Comparison of ENCODE assay signal across 13 cellular contexts in the genomic region with DNA sequence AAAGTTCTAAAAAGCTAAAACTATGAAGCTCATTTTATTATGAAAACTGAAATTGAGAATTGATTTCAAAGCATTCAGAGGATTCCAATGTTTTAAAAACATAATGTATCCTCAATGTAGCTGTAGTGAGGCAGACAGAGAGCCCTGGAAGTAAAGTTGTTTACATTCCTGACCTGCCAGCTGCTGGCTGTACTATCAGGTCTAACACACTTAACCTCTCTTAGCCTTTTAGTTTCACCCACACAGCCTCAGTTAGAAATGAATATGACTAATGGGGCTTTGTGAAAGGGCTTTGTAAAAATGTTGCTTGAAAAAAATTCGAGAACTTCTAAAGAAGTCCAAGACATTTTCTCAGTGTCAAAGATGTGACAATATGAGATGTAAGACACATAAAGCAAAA.
DNase-seq lines count a peak whose midpoint lies in the region; ATAC-seq and TF ChIP-seq lines count a peak whose summit lies in the region.
"Had no signal": no experiment of that assay in that cellular context is flagged by ENCODE, and none has a peak within 500 bp of the region (broad histone marks: within the 10 kb centered on the region; RNA-seq: fewer than 3 reads in every experiment).

No MANE protein-coding gene starts in this region.

- peaks cover 0 to 4% (median 0%) of the 10 kb centered on the region in 3 donors for H3K36me3 Mint-ChIP-seq in naive thymus-derived CD8-positive, alpha-beta T cell

- no peak overlapping the region for H3K9ac ChIP-seq in endocrine pancreas (ENCODE audit: control insufficient read depth, insufficient read depth, low read length)

- no peaks in the 10 kb centered on the region for H3K27me3 Mint-ChIP-seq in naive thymus-derived CD8-positive, alpha-beta T cell

- H2AFZ ChIP-seq in osteoblast (ENCODE audit: low read length): no peak overlapping the region

- no peaks in the 10 kb centered on the region for H3K79me2 ChIP-seq in osteoblast (ENCODE audit: insufficient read depth, low read length)

- ATAC-seq in GM18868 (IDR thresholded peaks at IDR 0.05; ENCODE audit: unreplicated experiment): peak; percentile 32
- ATAC-seq in HG03432 (IDR thresholded peaks at IDR 0.05; ENCODE audit: unreplicated experiment): peak; percentile 51
- no peak for ATAC-seq in HG02759 (IDR thresholded peaks at IDR 0.05; ENCODE audit: unreplicated experiment)
- no peak for ATAC-seq in naive thymus-derived CD8-positive, alpha-beta T cell
- ATAC-seq: gastroesophageal sphincter had no signal

- no peaks in the 10 kb centered on the region for H3K9me3 Mint-ChIP-seq in naive thymus-derived CD8-positive, alpha-beta T cell

- no peak overlapping the region for H3K4me3 Mint-ChIP-seq in naive thymus-derived CD8-positive, alpha-beta T cell

- no peak overlapping the region for H3K27ac Mint-ChIP-seq in naive thymus-derived CD8-positive, alpha-beta T cell

- CTCF ChIA-PET in GM10248 (lab: Yijun Ruan, JAX): interaction anchor here (0.8 to 5.0 kb wide), 21 partner anchors 9 to 391 kb away, joined by 3 to 60 read pairs (median 6); a partner anchor contains a TSS

- H3K4me3 ChIP-seq in endocrine pancreas (ENCODE audit: control insufficient read depth, insufficient read depth, low read length) (peak overlapping the region; percentile 73), osteoblast (ENCODE audit: insufficient read depth, low read length) (no peak overlapping the region)
- H3K4me3 ChIP-seq: ascending aorta, gastroesophageal sphincter, suprapubic skin had no signal

- H4K20me1 ChIP-seq in osteoblast (ENCODE audit: insufficient read depth, low read length): no peaks in the 10 kb centered on the region

- H3K4me1 ChIP-seq in endocrine pancreas (ENCODE audit: control insufficient read depth, insufficient read depth, low read length): peaks cover 37% of the 10 kb centered on the region
- peaks cover 14% of the 10 kb centered on the region for H3K4me1 ChIP-seq in osteoblast (ENCODE audit: insufficient read depth, low read length)

- H3K27ac ChIP-seq in osteoblast (ENCODE audit: low read depth, low read length): no peak overlapping the region
- H3K27ac ChIP-seq: ascending aorta, gastroesophageal sphincter, HL-60, suprapubic skin had no signal

- H3K36me3 ChIP-seq in endocrine pancreas (ENCODE audit: control insufficient read depth, insufficient read depth, low read length) (no peaks in the 10 kb centered on the region), osteoblast (ENCODE audit: insufficient read depth, low read length) (no peaks in the 10 kb centered on the region)
- H3K36me3 ChIP-seq: ascending aorta, gastroesophageal sphincter, suprapubic skin had no signal

- H3K27me3 ChIP-seq in endocrine pancreas (ENCODE audit: control insufficient read depth, insufficient read depth, low read length) (no peaks in the 10 kb centered on the region), osteoblast (ENCODE audit: insufficient read depth, low read length) (no peaks in the 10 kb centered on the region)
- H3K27me3 ChIP-seq: ascending aorta, gastroesophageal sphincter, suprapubic skin had no signal

- DNase-seq in osteoblast (ENCODE audit: insufficient read length, low spot score, missing footprints) (no peak), GM10248 (ENCODE audit: extremely low spot score) (no peak)
- DNase-seq in naive thymus-derived CD8-positive, alpha-beta T cell: no peak
- DNase-seq: GF-D8, NCI-H2227 treated with DMSO at 0.1 percent for 48 hours had no signal

- peak overlapping the region; percentile 43 for H3K4me2 ChIP-seq in osteoblast (ENCODE audit: insufficient read depth, low read length)

- H3K9me3 ChIP-seq in endocrine pancreas (ENCODE audit: control insufficient read depth, low read length): no peaks in the 10 kb centered on the region
- no peaks in the 10 kb centered on the region for H3K9me3 ChIP-seq in osteoblast (ENCODE audit: low read depth, low read length)
- H3K9me3 ChIP-seq: ascending aorta, gastroesophageal sphincter, suprapubic skin had no signal

- H3K4me1 Mint-ChIP-seq in naive thymus-derived CD8-positive, alpha-beta T cell: peaks cover 5 to 10% (median 9%) of the 10 kb centered on the region in 4 donors

- TF ChIP-seq CTCF in osteoblast (IDR thresholded peaks at IDR 0.05; ENCODE audit: extremely low read depth, low read depth, low read length) (no peak), GM10248 (IDR thresholded peaks at IDR 0.05; ENCODE audit: control extremely low read depth, extremely low read depth, low read depth, missing control alignments) (no peak)

- POLR2A ChIA-PET in naive thymus-derived CD8-positive, alpha-beta T cell (lab: Charles Lee): no interaction called here
- POLR2A ChIA-PET in GM10248 (lab: Yijun Ruan, JAX): no interaction called here

Comparison
In these comparisons a context has a peak if more than half of its experiments do, and no peak if none do; other contexts are left out.
1. ATAC-seq: peak in GM18868 (single experiment) and HG03432 (single experiment); none in HG02759 (single experiment) and naive thymus-derived CD8-positive, alpha-beta T cell (0 of 2).